Comparison of ENCODE assay signal across 7 cellular contexts in the genomic region with DNA sequence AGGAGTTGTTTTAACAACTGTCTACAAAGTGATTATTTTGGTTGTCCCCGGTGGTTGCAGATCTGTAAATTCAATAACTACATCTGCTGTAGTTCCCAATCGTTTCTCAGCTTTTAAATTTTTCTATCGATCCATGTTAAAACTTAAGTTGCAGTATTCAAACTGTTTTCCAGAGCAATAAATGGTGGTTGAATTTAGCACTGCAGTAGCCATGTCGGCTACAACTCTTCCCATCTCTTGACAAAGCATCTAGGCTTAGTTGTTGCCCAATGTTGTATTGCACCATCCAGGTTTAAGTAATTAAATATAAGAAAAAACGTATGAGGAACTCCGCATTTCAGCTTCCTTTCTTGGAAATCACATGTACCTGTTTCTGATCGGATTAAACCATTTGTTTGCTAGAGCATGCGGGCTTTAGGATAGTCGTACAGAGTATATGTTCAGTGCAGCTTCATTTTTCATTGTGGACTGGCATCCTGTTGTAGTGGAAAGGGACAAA. TPM values are rescaled to one million over a fixed set of nuclear protein-coding genes. Genes with fewer than 3 reads are reported as not detected.
DNase-seq lines count a peak whose midpoint lies in the region; TF ChIP-seq lines count a peak whose summit lies in the region.

No MANE protein-coding gene starts in this region.

- no peaks in the 10 kb centered on the region for H3K27me3 Mint-ChIP-seq in endodermal cell (ENCODE audit: insufficient read depth)

- H3K27me3 ChIP-seq in HAP-1 (ENCODE audit: low read depth) (no peaks in the 10 kb centered on the region), endodermal cell (ENCODE audit: control insufficient read depth, insufficient read depth, low read length, poor library complexity, severe bottlenecking) (no peaks in the 10 kb centered on the region), neutrophil (no peaks in the 10 kb centered on the region)

- peak overlapping the region; percentile 13 for H3K27ac Mint-ChIP-seq in endodermal cell

- H3K36me3 ChIP-seq in HAP-1 (replicated peaks): peaks cover 5% of the 10 kb centered on the region
- H3K36me3 ChIP-seq in endodermal cell (ENCODE audit: control insufficient read depth, insufficient read depth, low read length): peaks cover 4% of the 10 kb centered on the region
- H3K36me3 ChIP-seq in neutrophil: no peaks in the 10 kb centered on the region

- H3K4me3 ChIP-seq in HAP-1: peak overlapping the region; percentile 81
- H3K4me3 ChIP-seq in endodermal cell (ENCODE audit: low read length): peak overlapping the region; percentile 88
- peak overlapping the region; percentile 82 to 90 for H3K4me3 ChIP-seq in neutrophil (ENCODE audit: low read depth in 1 of 2, low read length in 1 of 2)

- H3K4me1 Mint-ChIP-seq in endodermal cell: peaks cover 18% of the 10 kb centered on the region

- no peaks in the 10 kb centered on the region for H3K9me3 ChIP-seq in HAP-1
- no peaks in the 10 kb centered on the region for H3K9me3 ChIP-seq in endodermal cell (ENCODE audit: control insufficient read depth, low read length)
- no peaks in the 10 kb centered on the region for H3K9me3 ChIP-seq in neutrophil

- TF ChIP-seq CTCF in endodermal cell (conservative IDR thresholded peaks at IDR 0.05): no peak
- TF ChIP-seq CTCF in neutrophil (IDR thresholded peaks at IDR 0.05): peak; percentile 31

- in situ Hi-C loops in HAP-1 (cut with MboI; ENCODE audit: low sequenced_read_pairs): no loop called here

- peaks cover 2% of the 10 kb centered on the region for H3K9me3 Mint-ChIP-seq in endodermal cell

- H3K9ac ChIP-seq in endodermal cell (ENCODE audit: extremely low read depth, low read length, poor library complexity, severe bottlenecking): peak overlapping the region; percentile 66

- H3K36me3 Mint-ChIP-seq in endodermal cell (ENCODE audit: low read depth): peaks cover 18% of the 10 kb centered on the region

- DNase-seq in HAP-1 (ENCODE audit: low spot score in 2 of 2): no peak
- DNase-seq in OCI-M1 (lab: John Stamatoyannopoulos, UW): peak; percentile 80
- DNase-seq in endodermal cell: no peak
- no peak for DNase-seq in NCI-H2171 treated with DMSO at 0.1 percent for 48 hours (lab: John Stamatoyannopoulos, UW)
- DNase-seq in NCI-H1105 (lab: John Stamatoyannopoulos, UW): no peak
- DNase-seq in DMS79 (lab: John Stamatoyannopoulos, UW): no peak

- peaks cover 18% of the 10 kb centered on the region for H3K4me1 ChIP-seq in HAP-1
- H3K4me1 ChIP-seq in endodermal cell (ENCODE audit: control insufficient read depth, insufficient read depth, low read length): no peaks in the 10 kb centered on the region
- peaks cover 39 to 41% of the 10 kb centered on the region in 2 experiments for H3K4me1 ChIP-seq in neutrophil (ENCODE audit: control insufficient read depth in 1 of 2, insufficient read depth in 1 of 2, low read depth in 1 of 2, low read length in 1 of 2)

- 36 to 45% methylated on average over 8 to 9 of the region's 9 CpGs for WGBS in endodermal cell (ENCODE audit: insufficient coverage in 1 of 2, insufficient read length in 1 of 2), 2 experiments

- H3K4me3 Mint-ChIP-seq in endodermal cell: peak overlapping the region; percentile 79

- H3K27ac ChIP-seq in endodermal cell (ENCODE audit: low read depth, low read length): no peak overlapping the region
- H3K27ac ChIP-seq in neutrophil: peak overlapping the region; percentile 94

RNA-seq across cellular contexts. Expression of a gene that starts 1.0 kb away (rescaled TPM):
- total RNA-seq in endodermal cell: 10 to 100 TPM; 63.7 to 67.8 TPM
- polyA plus RNA-seq in endodermal cell (2013, experiment 1 of 2): 98.9 TPM
- 92.8 TPM for polyA plus RNA-seq in endodermal cell (2013, experiment 2 of 2)

RNA-seq across cellular contexts. Expression of a gene that starts 27.7 kb away (rescaled TPM):
- total RNA-seq in endodermal cell: 10 to 100 TPM; 42.4 TPM
- polyA plus RNA-seq in endodermal cell (2013, experiment 1 of 2): 41.4 TPM
- polyA plus RNA-seq in endodermal cell (2013, experiment 2 of 2): 40.3 TPM
